ENCODE assay signal across 16 cellular contexts in genomic region chr2:232442341-232442895, GRCh38. TPM values are rescaled to one million over a fixed set of nuclear protein-coding genes. Genes with fewer than 3 reads are reported as not detected.
"Had no signal": no experiment of that assay in that cellular context is flagged by ENCODE, and none has a peak within 500 bp of the region (broad histone marks: within the 10 kb centered on the region; RNA-seq: fewer than 3 reads in every experiment).

No MANE protein-coding gene starts in this region.

RNA-seq across cellular contexts. Expression of gene ALPI, which starts 13.5 kb away (rescaled TPM):
- total RNA-seq: left ventricle myocardium inferior; lung; naive thymus-derived CD8-positive, alpha-beta T cell; neural crest cell; osteocyte; posterior vena cava; pulmonary artery endothelial cell; renal cortical epithelial cell; right atrium auricular region; thyroid gland; upper lobe of left lung had no signal
- polyA plus RNA-seq: keratinocyte; lung; naive thymus-derived CD8-positive, alpha-beta T cell; stomach had no signal

RNA-seq across cellular contexts. Expression of gene ALPG, which starts 35.8 kb away (rescaled TPM):
- total RNA-seq: left ventricle myocardium inferior; naive thymus-derived CD8-positive, alpha-beta T cell; neural crest cell; osteocyte; posterior vena cava; pulmonary artery endothelial cell; renal cortical epithelial cell; right atrium auricular region; right lobe of liver; stomach; thyroid gland; transverse colon had no signal
- polyA plus RNA-seq: keratinocyte; naive thymus-derived CD8-positive, alpha-beta T cell; stomach had no signal

RNA-seq across cellular contexts. Expression of gene ECEL1, which starts 45.2 kb away (rescaled TPM):
- total RNA-seq: left colon; left ventricle myocardium inferior; naive thymus-derived CD8-positive, alpha-beta T cell; pulmonary artery endothelial cell; right atrium auricular region; transverse colon had no signal
- polyA plus RNA-seq: keratinocyte; naive thymus-derived CD8-positive, alpha-beta T cell had no signal
